1 cellular context compared by ENCODE assay signal in genomic region chr6:168650686-168651085, GRCh38.
TF ChIP-seq lines count a peak whose summit lies in the region.

No MANE protein-coding gene starts in this region.

TF ChIP-seq in GM23338, 12 proteins besides CTCF, POLR2A, EP300 and RAD21 (continued from another document):
- TF ChIP-seq ZNF462 (CRISPR knock-in tag; IDR thresholded peaks at IDR 0.05) = no peak
- TF ChIP-seq CREB1 (CRISPR knock-in tag; IDR thresholded peaks at IDR 0.05; ENCODE audit: low read depth) = no peak
- TF ChIP-seq NANOG (IDR thresholded peaks at IDR 0.05; ENCODE audit: borderline replicate concordance) = no peak
